8 cellular contexts compared by ENCODE assay signal in genomic region chr22:17171313-17172171, GRCh38. TPM values are rescaled to one million over a fixed set of nuclear protein-coding genes. Genes with fewer than 3 reads are reported as not detected.
DNase-seq lines count a peak whose midpoint lies in the region; ATAC-seq, FAIRE-seq and TF ChIP-seq lines count a peak whose summit lies in the region.

No MANE protein-coding gene starts in this region.

- peak; percentile 84 for ATAC-seq in HG02884 (IDR thresholded peaks at IDR 0.05; ENCODE audit: unreplicated experiment)
- ATAC-seq in GM12878, result peak; percentile 97
- ATAC-seq in gastrocnemius medialis, result peak; percentile 88 to 93

- H3K4me1 ChIP-seq in GM12878 (ENCODE audit: control insufficient read depth, insufficient read depth, low read length) (peaks cover 6% of the 10 kb centered on the region), gastrocnemius medialis (peaks cover 10 to 22% of the 10 kb centered on the region in 2 donors)

- no peaks in the 10 kb centered on the region for H3K9me3 ChIP-seq in GM12878 (replicated peaks; ENCODE audit: control insufficient read depth, insufficient read depth, low read length)
- H3K9me3 ChIP-seq in gastrocnemius medialis, result no peaks in the 10 kb centered on the region

- WGBS in GM12878 (ENCODE audit: insufficient coverage, insufficient replicate concordance, low lambda C conversion rate, missing lambda C conversion rate), result 2% methylated on average over 72 of the region's 85 CpGs

- H3K79me2 ChIP-seq in GM12878 (ENCODE audit: control insufficient read depth, insufficient read depth, low read length), result no peaks in the 10 kb centered on the region

- RAD21 ChIA-PET in GM12878 (lab: Charles Lee; ENCODE audit: unreplicated experiment), result interaction anchor here (0.6 to 3.6 kb wide), 21 partner anchors 10 to 334 kb away, joined by 3 to 88 read pairs (median 4); partner anchors contain the start of genes ADA2 and HDHD5

- peak overlapping the region; percentile 97 for H3K4me2 ChIP-seq in GM12878 (ENCODE audit: control insufficient read depth, insufficient read depth)

- no peaks in the 10 kb centered on the region for H4K20me1 ChIP-seq in GM12878 (ENCODE audit: control insufficient read depth, insufficient read depth)

- TF ChIP-seq CTCF in GM12878 (IDR thresholded peaks at IDR 0.05 in 2 of 3, conservative IDR thresholded peaks at IDR 0.05 in 1 of 3; ENCODE audit: control insufficient read depth in 2 of 3, extremely low read depth in 1 of 3, insufficient read depth in 1 of 3, low read depth in 3 of 3, low read length in 3 of 3) (peak; percentile 82 to 96 (median 85)), gastrocnemius medialis (IDR thresholded peaks at IDR 0.05 in 4 of 5, conservative IDR thresholded peaks at IDR 0.05 in 1 of 5) (peak; percentile 87 to 99 (median 96))

- POLR2A ChIA-PET in GM12878 (lab: Charles Lee), result interaction anchor here (0.6 kb wide), 2 partner anchors 84 to 420 kb away, joined by 3 read pairs; no protein-coding TSS in a partner anchor

- H3K27me3 ChIP-seq in GM12878 (replicated peaks in 1 of 2; ENCODE audit: control insufficient read depth in 2 of 2, insufficient read depth in 2 of 2, low read length in 1 of 2) (no peaks in the 10 kb centered on the region), gastrocnemius medialis (no peaks in the 10 kb centered on the region)

- SMC1A ChIA-PET in GM12878 (lab: Charles Lee; ENCODE audit: uncharacterized antibody, unreplicated experiment), result interaction anchor here (0.7 to 3.3 kb wide), 19 partner anchors 11 to 334 kb away, joined by 3 to 64 read pairs (median 3); no protein-coding TSS in a partner anchor

- H3K27ac ChIP-seq in GM12878 (ENCODE audit: control insufficient read depth, insufficient read depth) (peak overlapping the region; percentile 81), gastrocnemius medialis (peak overlapping the region; percentile 88 to 100 (median 96))

- peak overlapping the region; percentile 86 for H3K4me3 ChIP-seq in GM12878
- H3K4me3 ChIP-seq in iPS-11a (ENCODE audit: low read depth, low read length), result peak overlapping the region; percentile 61
- peak overlapping the region; percentile 52 to 91 (median 78) for H3K4me3 ChIP-seq in gastrocnemius medialis

- FAIRE-seq in GM12878 (lab: Jason Lieb, UNC), result peak; percentile 71

- peak overlapping the region; percentile 58 for H3K9ac ChIP-seq in GM12878 (ENCODE audit: control insufficient read depth, insufficient read depth, low read length)

- TF ChIP-seq POLR2A in GM12878 (IDR thresholded peaks at IDR 0.05; ENCODE audit: low read depth, low read length) (peak; percentile 63; the same call in 1 of the 2 replicates), gastrocnemius medialis (IDR thresholded peaks at IDR 0.05) (peak; percentile 28 to 68)

- no peaks in the 10 kb centered on the region for H3K36me3 ChIP-seq in GM12878 (ENCODE audit: control insufficient read depth in 2 of 2, insufficient read depth in 2 of 2, low read length in 1 of 2)
- H3K36me3 ChIP-seq in gastrocnemius medialis, result no peaks in the 10 kb centered on the region

- H2AFZ ChIP-seq in GM12878 (ENCODE audit: control insufficient read depth, low read depth, low read length), result peak overlapping the region; percentile 94

- BruUV-seq in GM12878 (replicated peaks; lab: Mats Ljungman, UMichigan), result no TSS peak

- peak; percentile 65 for TF ChIP-seq RAD21 in GM12878 (IDR thresholded peaks at IDR 0.05; ENCODE audit: insufficient read depth, low read depth, low read length)

- peak; percentile 78 for DNase-seq in NK-92 treated with Interleukin-12 subunit alpha and Interleukin-12 subunit beta, amount 100 ng/mL, for 24 hours (lab: John Stamatoyannopoulos, UW)
- DNase-seq in NK-92 (lab: John Stamatoyannopoulos, UW; ENCODE audit: unreplicated experiment) (no peak), NCI-H1436 treated with DMSO at 0.1 percent for 48 hours (lab: John Stamatoyannopoulos, UW) (peak; percentile 46), T-helper 2 cell (peak; percentile 52 to 83 (median 70)), GM12878 (ENCODE audit: low read depth, low spot score) (no peak), gastrocnemius medialis (peak; percentile 79 to 87)

- in situ Hi-C loops in GM12878 (cut with MboI), result loop anchor here (5.0 kb wide), 1 partner anchor 331 kb away; no protein-coding TSS in a partner anchor
- in situ Hi-C loops in gastrocnemius medialis (cut with MboI; ENCODE audit: low sequenced_read_pairs in 4 of 4), result loop anchor here in 2 of 4 donors (10.0 to 25.0 kb wide), 4 partner anchors 97 to 466 kb away; partner anchors contain the start of genes ATP6V1E1 (in 1 of the 2) and BCL2L13 (in 1 of the 2)

- CTCF ChIA-PET in GM12878 (lab: Yijun Ruan, JAX), result interaction anchor here (0.6 to 5.4 kb wide), 71 partner anchors 10 to 905 kb away, joined by 3 to 157 read pairs (median 4); partner anchors contain the start of genes ADA2, BCL2L13 and HDHD5

- intact Hi-C loops in GM12878 (cut with micrococcal nuclease; ENCODE audit: unreplicated experiment), result loop anchor here (1.0 kb wide), 2 partner anchors 96 to 330 kb away; no protein-coding TSS in a partner anchor
- intact Hi-C loops in gastrocnemius medialis (cut with DNase I; ENCODE audit: low total_unique reads), result loop anchor here (1.0 to 5.0 kb wide), 6 partner anchors 51 to 329 kb away; no protein-coding TSS in a partner anchor

- no peak for TF ChIP-seq EP300 in GM12878 (IDR thresholded peaks at IDR 0.05; ENCODE audit: borderline replicate concordance in 1 of 2, control insufficient read depth in 1 of 2, low read depth in 2 of 2, low read length in 2 of 2)

RNA-seq across cellular contexts. Expression of gene HDHD5, which starts 12.5 kb away (rescaled TPM):
- total RNA-seq in GM12878 (2013; cell fraction: nucleolus; rRNA removed), result 56.3 and 58.2 TPM in 2 replicates
- total RNA-seq in GM12878 (2014; rRNA removed) (47.8 and 54.1 TPM in 2 replicates), GM12878 (2014; rRNA removed; fragmentation: Illumina TruSeq; extraction: Trizol) (25.8 and 27.1 TPM in 2 replicates), GM12878 (2021) (46.4 and 47.0 TPM in 2 replicates), gastrocnemius medialis (10 to 100 TPM; 32.0 to 38.5 (median 35.1) TPM)
- polyA plus RNA-seq in GM12878 (2011; ENCODE audit: low read depth), result 24.2 TPM
- polyA plus RNA-seq in GM12878 (2011; rRNA removed) (45.2 and 67.4 TPM in 2 replicates), GM12878 (2014; fragmentation: Illumina TruSeq; extraction: Trizol) (8.9 and 27.4 TPM in 2 replicates), GM12878 (2014; fragmentation: Nextera tagmentation; extraction: Ambion mirVana) (1 to 10 TPM; 1.7 to 7.7 TPM), GM12878 (2014; rRNA removed) (51.9 and 52.8 TPM in 2 replicates), GM12878 (2016; fragmentation: Nextera tagmentation; extraction: Ambion mirVana) (10 to 100 TPM; 67.3 to 68.0 TPM)
- polyA plus RNA-seq in GM12878 (2011; cell fraction: cytosol; rRNA removed), result 116 and 117 TPM in 2 replicates
- 86.4 and 97.9 TPM in 2 replicates for polyA plus RNA-seq in GM12878 (2011; cell fraction: nucleus; rRNA removed)
- 34.6 and 42.2 TPM in 2 replicates for polyA plus RNA-seq in GM12878 (2012)
- polyA minus RNA-seq in GM12878 (2011; rRNA and poly(A)+ RNA removed), result 30.0 and 58.2 TPM in 2 replicates
- 19.0 and 20.8 TPM in 2 replicates for polyA minus RNA-seq in GM12878 (2011; cell fraction: cytosol; rRNA and poly(A)+ RNA removed)
- polyA minus RNA-seq in GM12878 (2011; cell fraction: nucleus; rRNA and poly(A)+ RNA removed), result 27.0 and 38.5 TPM in 2 replicates

RNA-seq across cellular contexts. Expression of gene ADA2, which starts 47.7 kb away (rescaled TPM):
- total RNA-seq in GM12878 (2013; cell fraction: nucleolus; rRNA removed), result 44.9 and 47.6 TPM in 2 replicates
- total RNA-seq in GM12878 (2014; rRNA removed) (10.2 and 10.3 TPM in 2 replicates), GM12878 (2014; rRNA removed; fragmentation: Illumina TruSeq; extraction: Trizol) (7.2 and 8.1 TPM in 2 replicates), GM12878 (2021) (24.5 and 24.7 TPM in 2 replicates), gastrocnemius medialis (1 to 10 TPM; 2.2 to 3.4 (median 2.7) TPM)
- polyA plus RNA-seq in GM12878 (2011; ENCODE audit: low read depth), result 6.7 TPM
- polyA plus RNA-seq in GM12878 (2011; rRNA removed) (6.2 and 10.4 TPM in 2 replicates), GM12878 (2014; fragmentation: Illumina TruSeq; extraction: Trizol) (21.2 and 21.4 TPM in 2 replicates), GM12878 (2014; fragmentation: Nextera tagmentation; extraction: Ambion mirVana) (1 to 10 TPM; 5.5 to 7.1 TPM), GM12878 (2014; rRNA removed) (12.6 and 16.5 TPM in 2 replicates), GM12878 (2016; fragmentation: Nextera tagmentation; extraction: Ambion mirVana) (1 to 10 TPM; 7.0 to 7.5 TPM)
- polyA plus RNA-seq in GM12878 (2011; cell fraction: cytosol; rRNA removed), result 8.6 and 10.3 TPM in 2 replicates
- polyA plus RNA-seq in GM12878 (2011; cell fraction: nucleus; rRNA removed), result 19.1 and 19.2 TPM in 2 replicates
- polyA plus RNA-seq in GM12878 (2012), result 9.1 and 9.4 TPM in 2 replicates
- 12.4 and 14.8 TPM in 2 replicates for polyA minus RNA-seq in GM12878 (2011; rRNA and poly(A)+ RNA removed)
- 4.9 and 8.8 TPM in 2 replicates for polyA minus RNA-seq in GM12878 (2011; cell fraction: cytosol; rRNA and poly(A)+ RNA removed)
- polyA minus RNA-seq in GM12878 (2011; cell fraction: nucleus; rRNA and poly(A)+ RNA removed), result 5.1 and 10.0 TPM in 2 replicates

RNA-seq across cellular contexts. Expression of gene TMEM121B, which starts 50.4 kb away (rescaled TPM):
- total RNA-seq in GM12878 (2013; cell fraction: nucleolus; rRNA removed), result 0.10 and 0.12 TPM in 2 replicates
- total RNA-seq in GM12878 (2014; rRNA removed), result 0.05 TPM in 1 of 2 replicates, not detected in the other
- 0.04 TPM in 1 of 2 replicates, not detected in the other for total RNA-seq in GM12878 (2014; rRNA removed; fragmentation: Illumina TruSeq; extraction: Trizol)
- 0.08 and 0.10 TPM in 2 replicates for total RNA-seq in GM12878 (2021)
- not detected for polyA plus RNA-seq in GM12878 (2011; ENCODE audit: low read depth)
- not detected in 2 replicates for polyA plus RNA-seq in GM12878 (2011; rRNA removed)
- 0.07 TPM in 1 of 2 replicates, not detected in the other for polyA plus RNA-seq in GM12878 (2011; cell fraction: cytosol; rRNA removed)
- 0.10 and 0.13 TPM in 2 replicates for polyA plus RNA-seq in GM12878 (2011; cell fraction: nucleus; rRNA removed)
- polyA plus RNA-seq in GM12878 (2012), result 0.03 and 0.04 TPM in 2 replicates
- 0.06 and 0.13 TPM in 2 replicates for polyA plus RNA-seq in GM12878 (2014; fragmentation: Illumina TruSeq; extraction: Trizol)
- under 1 TPM in 1 of 2 experiments, not detected in 1; 0.02 TPM for polyA plus RNA-seq in GM12878 (2014; fragmentation: Nextera tagmentation; extraction: Ambion mirVana)
- 0.04 and 0.10 TPM in 2 replicates for polyA plus RNA-seq in GM12878 (2014; rRNA removed)
- polyA plus RNA-seq in GM12878 (2016; fragmentation: Nextera tagmentation; extraction: Ambion mirVana), result not detected
- not detected in 2 replicates for polyA minus RNA-seq in GM12878 (2011; rRNA and poly(A)+ RNA removed)
- not detected in 2 replicates for polyA minus RNA-seq in GM12878 (2011; cell fraction: cytosol; rRNA and poly(A)+ RNA removed)
- polyA minus RNA-seq in GM12878 (2011; cell fraction: nucleus; rRNA and poly(A)+ RNA removed), result 0.10 TPM in 1 of 2 replicates, not detected in the other
- total RNA-seq in gastrocnemius medialis, result under 1 TPM; 0.17 to 0.29 (median 0.24) TPM

Comparison
In these comparisons a context has a peak if more than half of its experiments do, and no peak if none do; other contexts are left out.
1. DNase-seq: peak in NK-92 treated with Interleukin-12 subunit alpha and Interleukin-12 subunit beta, amount 100 ng/mL, for 24 hours (single experiment), NCI-H1436 treated with DMSO at 0.1 percent for 48 hours (single experiment), T-helper 2 cell (5 of 5) and gastrocnemius medialis (2 of 2); none in NK-92 (single experiment) and GM12878 (single experiment).
2. Peak in every context shown above with its lines, with median percentiles within 50 percentile points of each other: ATAC-seq and H3K4me3 ChIP-seq.